Comparison of ENCODE assay signal across 20 cellular contexts in the genomic region with DNA sequence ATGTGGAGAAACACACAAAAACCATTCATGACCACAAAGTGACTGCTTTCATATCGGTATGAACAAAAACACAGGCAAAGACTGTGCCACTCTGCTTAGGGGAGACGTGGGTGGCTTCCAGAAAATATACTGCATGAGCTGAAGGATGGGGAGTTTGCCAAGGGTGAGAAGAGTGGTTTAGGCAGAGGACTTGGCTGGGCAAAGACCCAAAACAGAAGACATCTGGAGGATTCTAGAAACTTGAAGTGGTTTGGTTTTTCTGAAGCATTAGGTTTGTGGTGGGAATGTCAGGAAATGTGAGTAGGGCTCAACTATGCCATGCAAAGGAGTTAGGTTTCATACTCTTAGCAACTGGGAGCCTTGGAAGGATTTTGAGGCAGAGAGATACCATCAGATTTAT. TPM values are rescaled to one million over a fixed set of nuclear protein-coding genes. Genes with fewer than 3 reads are reported as not detected.
DNase-seq lines count a peak whose midpoint lies in the region.
"Had no signal": no experiment of that assay in that cellular context is flagged by ENCODE, and none has a peak within 500 bp of the region (broad histone marks: within the 10 kb centered on the region; RNA-seq: fewer than 3 reads in every experiment).

No MANE protein-coding gene starts in this region.

- DNase-seq in DMS79 treated with DMSO at 0.1 percent for 48 hours (lab: John Stamatoyannopoulos, UW) (peak; percentile 52), LHCN-M2 (ENCODE audit: low read depth) (peak; percentile 87), dedifferentiated amniotic fluid mesenchymal stem cell (ENCODE audit: extremely low spot score) (peak; percentile 57), skeletal muscle cell (ENCODE audit: low read depth) (peak; percentile 69), HT-29 (ENCODE audit: low spot score) (no peak), cerebellar nuclear complex (lab: John Stamatoyannopoulos, UW) (no peak)
- DNase-seq in activated naive CD4-positive, alpha-beta T cell (lab: John Stamatoyannopoulos, UW): no peak
- DNase-seq: activated CD4-positive, alpha-beta T cell treated with anti-CD3 and anti-CD28 coated beads for 4 hours; activated CD8-positive, alpha-beta memory T cell treated with anti-CD3 and anti-CD28 coated beads, Interleukin-2, amount 50 U/mL, for 4 hours; activated effector memory CD4-positive, alpha-beta T cell treated with Interleukin-2 at 50 U/mL for 16 hours; Calu3; GDM1; H9; head of caudate nucleus; left lung; NCI-H1694; retina; stimulated activated CD4-positive, alpha-beta T cell treated with anti-CD3 and anti-CD28 coated beads, Interleukin-12 subunit alpha, Interleukin-12 subunit beta, amount 100 ng/mL, for 4 hours; SW 1271 had no signal

- no peak overlapping the region for H3K4me3 ChIP-seq in skeletal muscle cell (ENCODE audit: low read depth, low read length)
- H3K4me3 ChIP-seq: left lung, thoracic aorta had no signal

RNA-seq across cellular contexts. Expression of a gene that starts 26.6 kb away (rescaled TPM):
- 0.13 and 0.23 TPM in 2 replicates for total RNA-seq in LHCN-M2 (2014; rRNA removed)
- 0.27 TPM for polyA plus RNA-seq in LHCN-M2 (2012)
- 1.0 and 1.3 TPM in 2 replicates for total RNA-seq in HT-29 (2014; rRNA removed; shearing (Covaris generic))

RNA-seq across cellular contexts. Expression of a gene that starts 33.2 kb away (rescaled TPM):
- total RNA-seq in LHCN-M2 (2014; rRNA removed): 31.9 and 35.9 TPM in 2 replicates
- polyA plus RNA-seq in LHCN-M2 (2012): 27.0 TPM
- 38.8 and 39.4 TPM in 2 replicates for total RNA-seq in HT-29 (2014; rRNA removed; shearing (Covaris generic))

Comparison
In these comparisons a context has a peak if more than half of its experiments do, and no peak if none do; other contexts are left out.
1. DNase-seq: peak in DMS79 treated with DMSO at 0.1 percent for 48 hours (single experiment), LHCN-M2 (single experiment), dedifferentiated amniotic fluid mesenchymal stem cell (single experiment) and skeletal muscle cell (single experiment); none in HT-29 (single experiment), activated naive CD4-positive, alpha-beta T cell (0 of 4) and cerebellar nuclear complex (0 of 2).